ENCODE assay signal across 12 cellular contexts in genomic region chr4:184668511-184669114, GRCh38. TPM values are rescaled to one million over a fixed set of nuclear protein-coding genes. Genes with fewer than 3 reads are reported as not detected.
DNase-seq lines count a peak whose midpoint lies in the region; ATAC-seq and TF ChIP-seq lines count a peak whose summit lies in the region.
"Had no signal": no experiment of that assay in that cellular context is flagged by ENCODE, and none has a peak within 500 bp of the region (broad histone marks: within the 10 kb centered on the region; RNA-seq: fewer than 3 reads in every experiment).

No MANE protein-coding gene starts in this region.

- intact Hi-C loops in right cardiac atrium (cut with DNase I): no loop called here

- 75 to 81% methylated on average over 9 of the region's 9 CpGs for WGBS in upper lobe of left lung, 2 donors
- WGBS in right cardiac atrium: 80% methylated on average over 9 of the region's 9 CpGs

- TF ChIP-seq POLR2A in upper lobe of left lung (IDR thresholded peaks at IDR 0.05): no peak

- TF ChIP-seq CTCF in fibroblast of pulmonary artery (IDR thresholded peaks at IDR 0.05; ENCODE audit: low read length, missing control alignments) (no peak), upper lobe of left lung (IDR thresholded peaks at IDR 0.05) (no peak)

- H3K27ac Mint-ChIP-seq in activated naive CD4-positive, alpha-beta T cell treated with anti-CD3 and anti-CD28 coated beads, Interleukin-2, amount 50 U/mL, for 24 hours: peak overlapping the region; percentile 62
- peak overlapping the region; percentile 96 for H3K27ac Mint-ChIP-seq in T-helper 2 cell treated with Interferon-gamma antibody and Interleukin-4, amounts not matched to agents 5 μg/mL and 100 μg/mL, for 36 hours

- no peak for DNase-seq in activated naive CD4-positive, alpha-beta T cell (lab: John Stamatoyannopoulos, UW)
- DNase-seq in T-helper 2 cell treated with Interferon-gamma antibody and Interleukin-4, amounts not matched to agents 5 μg/mL and 100 μg/mL, for 36 hours (ENCODE audit: low spot score): no peak
- DNase-seq in fibroblast of pulmonary artery (ENCODE audit: low read depth) (peak; percentile 33), upper lobe of left lung (no peak), DMS79 treated with DMSO at 0.1 percent for 48 hours (lab: John Stamatoyannopoulos, UW) (no peak), right cardiac atrium (no peak)
- DNase-seq: aorta, KG1 had no signal

- peaks cover 0 to 12% (median 6%) of the 10 kb centered on the region in 4 donors for H3K4me1 ChIP-seq in upper lobe of left lung
- no peaks in the 10 kb centered on the region for H3K4me1 ChIP-seq in right cardiac atrium (ENCODE audit: control insufficient read depth, insufficient read depth, low read length)
- H3K4me1 ChIP-seq: SJSA1 had no signal

- H3K4me3 ChIP-seq in fibroblast of pulmonary artery (replicated peaks; ENCODE audit: low read depth, low read length): no peak overlapping the region
- no peak overlapping the region for H3K4me3 ChIP-seq in upper lobe of left lung
- no peak overlapping the region for H3K4me3 ChIP-seq in right cardiac atrium (ENCODE audit: low read length)
- H3K4me3 ChIP-seq: SJSA1 had no signal

- no peaks in the 10 kb centered on the region for H3K9me3 ChIP-seq in upper lobe of left lung
- H3K9me3 ChIP-seq in right cardiac atrium (ENCODE audit: control insufficient read depth, low read length): no peaks in the 10 kb centered on the region
- H3K9me3 ChIP-seq: SJSA1 had no signal

- H3K27me3 ChIP-seq in upper lobe of left lung: no peaks in the 10 kb centered on the region
- no peaks in the 10 kb centered on the region for H3K27me3 ChIP-seq in right cardiac atrium (ENCODE audit: control insufficient read depth, insufficient read depth)
- H3K27me3 ChIP-seq: SJSA1 had no signal

- H3K4me3 Mint-ChIP-seq in activated naive CD4-positive, alpha-beta T cell treated with anti-CD3 and anti-CD28 coated beads, Interleukin-2, amount 50 U/mL, for 24 hours: no peak overlapping the region
- H3K4me3 Mint-ChIP-seq in T-helper 2 cell treated with Interferon-gamma antibody and Interleukin-4, amounts not matched to agents 5 μg/mL and 100 μg/mL, for 36 hours: peak overlapping the region; percentile 69

- peaks cover 15% of the 10 kb centered on the region for H3K36me3 Mint-ChIP-seq in activated naive CD4-positive, alpha-beta T cell treated with anti-CD3 and anti-CD28 coated beads, Interleukin-2, amount 50 U/mL, for 24 hours
- H3K36me3 Mint-ChIP-seq in T-helper 2 cell treated with Interferon-gamma antibody and Interleukin-4, amounts not matched to agents 5 μg/mL and 100 μg/mL, for 36 hours (ENCODE audit: low read depth): peaks cover 54% of the 10 kb centered on the region

- H3K27ac ChIP-seq in upper lobe of left lung (peak overlapping the region in 3 of 4 donors; percentile 28 to 70 (median 67)), right cardiac atrium (ENCODE audit: low read length) (no peak overlapping the region)
- H3K27ac ChIP-seq: epithelial cell of prostate, SJSA1 had no signal

- peaks cover 23% of the 10 kb centered on the region for H3K4me1 Mint-ChIP-seq in activated naive CD4-positive, alpha-beta T cell treated with anti-CD3 and anti-CD28 coated beads, Interleukin-2, amount 50 U/mL, for 24 hours
- peaks cover 38% of the 10 kb centered on the region for H3K4me1 Mint-ChIP-seq in T-helper 2 cell treated with Interferon-gamma antibody and Interleukin-4, amounts not matched to agents 5 μg/mL and 100 μg/mL, for 36 hours (ENCODE audit: low read depth)

- H3K27me3 Mint-ChIP-seq in activated naive CD4-positive, alpha-beta T cell treated with anti-CD3 and anti-CD28 coated beads, Interleukin-2, amount 50 U/mL, for 24 hours: no peaks in the 10 kb centered on the region
- no peaks in the 10 kb centered on the region for H3K27me3 Mint-ChIP-seq in T-helper 2 cell treated with Interferon-gamma antibody and Interleukin-4, amounts not matched to agents 5 μg/mL and 100 μg/mL, for 36 hours (ENCODE audit: low read depth)

- H3K9me3 Mint-ChIP-seq in activated naive CD4-positive, alpha-beta T cell treated with anti-CD3 and anti-CD28 coated beads, Interleukin-2, amount 50 U/mL, for 24 hours: no peaks in the 10 kb centered on the region
- H3K9me3 Mint-ChIP-seq in T-helper 2 cell treated with Interferon-gamma antibody and Interleukin-4, amounts not matched to agents 5 μg/mL and 100 μg/mL, for 36 hours: peaks cover 8% of the 10 kb centered on the region

- H3K36me3 ChIP-seq in upper lobe of left lung: peaks cover 0 to 49% (median 19%) of the 10 kb centered on the region in 4 donors

- no peak for ATAC-seq in upper lobe of left lung (ENCODE audit: low FRiP score in 2 of 2)
- ATAC-seq in HG03432 (IDR thresholded peaks at IDR 0.05; ENCODE audit: unreplicated experiment): no peak
- no peak for ATAC-seq in right cardiac atrium

- no peak for TF ChIP-seq EP300 in upper lobe of left lung (IDR thresholded peaks at IDR 0.05)

RNA-seq across cellular contexts. Expression of gene PRIMPOL, which starts 19.1 kb away (rescaled TPM):
- total RNA-seq in upper lobe of left lung (10 to 100 TPM in 5 of 6 donors, 1 to 10 TPM in 1; 7.0 to 21.0 (median 13.3) TPM), right cardiac atrium (10 to 100 TPM in 3 of 4 donors, 1 to 10 TPM in 1; 8.9 to 12.0 (median 11.2) TPM)
- 14.3 TPM for polyA plus RNA-seq in right cardiac atrium

RNA-seq across cellular contexts. Expression of gene CASP3, which starts 19.4 kb away (rescaled TPM):
- total RNA-seq in upper lobe of left lung: 10 to 100 TPM in 4 of 6 donors, 1 to 10 TPM in 2; 7.0 to 25.5 (median 15.0) TPM
- total RNA-seq in right cardiac atrium: 10 to 100 TPM in 2 of 4 donors, 1 to 10 TPM in 2; 8.6 to 11.0 (median 10.2) TPM
- 10.5 TPM for polyA plus RNA-seq in right cardiac atrium
